17 cellular contexts compared by ENCODE assay signal in the genomic region with DNA sequence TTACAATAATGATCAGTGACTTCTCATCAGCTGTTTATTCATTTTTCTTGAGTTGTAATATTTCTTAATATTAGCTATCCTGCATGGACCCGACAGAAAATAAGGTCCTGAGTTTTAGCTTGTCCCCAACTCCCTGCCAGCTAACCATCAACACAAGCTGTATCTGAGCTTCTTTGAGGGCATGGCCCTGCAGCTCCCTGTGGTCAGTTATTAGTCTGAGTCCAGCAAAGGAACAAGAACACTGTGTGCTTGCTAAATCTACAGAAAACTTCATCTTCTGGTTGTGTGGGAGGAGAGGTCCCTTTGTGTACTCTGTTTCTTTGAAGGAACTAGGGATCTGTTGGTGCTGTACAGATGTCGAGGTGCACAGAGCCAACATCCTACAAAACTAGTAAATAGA.
DNase-seq lines count a peak whose midpoint lies in the region; ATAC-seq and TF ChIP-seq lines count a peak whose summit lies in the region.
"Had no signal": no experiment of that assay in that cellular context is flagged by ENCODE, and none has a peak within 500 bp of the region (broad histone marks: within the 10 kb centered on the region; RNA-seq: fewer than 3 reads in every experiment).

No MANE protein-coding gene starts in this region.

- peak overlapping the region; percentile 10 to 69 (median 11) for H3K27ac Mint-ChIP-seq in nephron
- no peak overlapping the region for H3K27ac Mint-ChIP-seq in stimulated activated naive B cell treated with anti-CD40 and anti-IgM and Interleukin-4, amounts not matched to agents 10 μg/mL and 1 μg/mL and 100 μg/mL, for 72 hours
- H3K27ac Mint-ChIP-seq: activated CD8-positive, alpha-beta T cell treated with anti-CD3 and anti-CD28 coated beads for 36 hours; activated T-helper 17 cell treated with anti-CD3 and anti-CD28 coated beads, Interleukin-2, amount 50 U/mL, for 72 hours had no signal

- DNase-seq in astrocyte of the hippocampus (ENCODE audit: low read depth, low spot score) (peak; percentile 22), fibroblast of villous mesenchyme (ENCODE audit: low read depth) (peak; percentile 35), tibial artery (peak; percentile 82 to 84), OCI-M2 (lab: John Stamatoyannopoulos, UW; ENCODE audit: unreplicated experiment) (no peak), inferior parietal cortex (ENCODE audit: extremely low spot score) (no peak), GM19240 (ENCODE audit: insufficient read length, low spot score) (no peak)
- DNase-seq in stimulated activated naive B cell treated with anti-CD40 and anti-IgM and Interleukin-4, amounts not matched to agents 10 μg/mL and 1 μg/mL and 100 μg/mL, for 72 hours: no peak
- DNase-seq: activated CD8-positive, alpha-beta T cell treated with anti-CD3 and anti-CD28 coated beads for 36 hours; DMS 273 treated with DMSO at 0.1 percent for 48 hours; effector CD4-positive, alpha-beta T cell; NCI-H1694; NCI-H446 treated with DMSO at 0.1 percent for 48 hours; stimulated activated CD4-positive, alpha-beta T cell treated with anti-CD3 and anti-CD28 coated beads, Interleukin-1b, Interleukin-23, amount 100 ng/mL, for 48 hours had no signal

- H3K27me3 ChIP-seq in tibial artery: no peaks in the 10 kb centered on the region
- H3K27me3 ChIP-seq: BLaER1 had no signal

- peak overlapping the region; percentile 49 to 50 for H3K27ac ChIP-seq in tibial artery
- H3K27ac ChIP-seq: BLaER1 had no signal

- H3K9me3 Mint-ChIP-seq in nephron: no peaks in the 10 kb centered on the region
- no peaks in the 10 kb centered on the region for H3K9me3 Mint-ChIP-seq in stimulated activated naive B cell treated with anti-CD40 and anti-IgM and Interleukin-4, amounts not matched to agents 10 μg/mL and 1 μg/mL and 100 μg/mL, for 72 hours
- H3K9me3 Mint-ChIP-seq: activated CD8-positive, alpha-beta T cell treated with anti-CD3 and anti-CD28 coated beads for 36 hours; activated T-helper 17 cell treated with anti-CD3 and anti-CD28 coated beads, Interleukin-2, amount 50 U/mL, for 72 hours had no signal

- ATAC-seq in stimulated activated naive B cell treated with anti-CD40 and anti-IgM and Interleukin-4, amounts not matched to agents 10 μg/mL and 1 μg/mL and 100 μg/mL, for 72 hours (replicated peaks): no peak
- ATAC-seq: activated CD8-positive, alpha-beta T cell treated with anti-CD3 and anti-CD28 coated beads for 36 hours; activated T-helper 17 cell treated with anti-CD3 and anti-CD28 coated beads, Interleukin-2, amount 50 U/mL, for 72 hours had no signal

- no peaks in the 10 kb centered on the region for H3K9me3 ChIP-seq in tibial artery
- H3K9me3 ChIP-seq: BLaER1, prostate gland had no signal

- H3K27me3 Mint-ChIP-seq in nephron (ENCODE audit: low read depth): no peaks in the 10 kb centered on the region
- no peaks in the 10 kb centered on the region for H3K27me3 Mint-ChIP-seq in stimulated activated naive B cell treated with anti-CD40 and anti-IgM and Interleukin-4, amounts not matched to agents 10 μg/mL and 1 μg/mL and 100 μg/mL, for 72 hours

- peaks cover 40% of the 10 kb centered on the region for H3K4me1 Mint-ChIP-seq in nephron
- no peaks in the 10 kb centered on the region for H3K4me1 Mint-ChIP-seq in stimulated activated naive B cell treated with anti-CD40 and anti-IgM and Interleukin-4, amounts not matched to agents 10 μg/mL and 1 μg/mL and 100 μg/mL, for 72 hours
- H3K4me1 Mint-ChIP-seq: activated T-helper 17 cell treated with anti-CD3 and anti-CD28 coated beads, Interleukin-2, amount 50 U/mL, for 72 hours had no signal

- H3K36me3 Mint-ChIP-seq in nephron (ENCODE audit: low read depth): no peaks in the 10 kb centered on the region
- no peaks in the 10 kb centered on the region for H3K36me3 Mint-ChIP-seq in stimulated activated naive B cell treated with anti-CD40 and anti-IgM and Interleukin-4, amounts not matched to agents 10 μg/mL and 1 μg/mL and 100 μg/mL, for 72 hours

- H3K4me3 ChIP-seq in fibroblast of villous mesenchyme (ENCODE audit: low read depth, low read length) (no peak overlapping the region), tibial artery (no peak overlapping the region)
- H3K4me3 ChIP-seq: BLaER1, prostate gland had no signal

- no peak overlapping the region for H3K4me3 Mint-ChIP-seq in nephron
- no peak overlapping the region for H3K4me3 Mint-ChIP-seq in stimulated activated naive B cell treated with anti-CD40 and anti-IgM and Interleukin-4, amounts not matched to agents 10 μg/mL and 1 μg/mL and 100 μg/mL, for 72 hours
- H3K4me3 Mint-ChIP-seq: activated CD8-positive, alpha-beta T cell treated with anti-CD3 and anti-CD28 coated beads for 36 hours; activated T-helper 17 cell treated with anti-CD3 and anti-CD28 coated beads, Interleukin-2, amount 50 U/mL, for 72 hours had no signal

- intact Hi-C loops in tibial artery (cut with DNase I; ENCODE audit: low total_unique reads): no loop called here

- H3K36me3 ChIP-seq in tibial artery: no peaks in the 10 kb centered on the region
- H3K36me3 ChIP-seq: BLaER1, prostate gland had no signal

- H3K4me1 ChIP-seq in tibial artery: peaks cover 0 to 4% (median 1%) of the 10 kb centered on the region in 4 donors
- H3K4me1 ChIP-seq: BLaER1, prostate gland had no signal

- TF ChIP-seq CTCF in fibroblast of villous mesenchyme (IDR thresholded peaks at IDR 0.05; ENCODE audit: insufficient read depth, low read depth, low read length) (no peak), nephron (IDR thresholded peaks at IDR 0.05; ENCODE audit: unreplicated experiment in 3 of 3) (no peak), tibial artery (IDR thresholded peaks at IDR 0.05) (no peak)

Comparison
In these comparisons a context has a peak if more than half of its experiments do, and no peak if none do; other contexts are left out.
1. DNase-seq: peak in astrocyte of the hippocampus (single experiment), fibroblast of villous mesenchyme (single experiment) and tibial artery (2 of 2); none in stimulated activated naive B cell treated with anti-CD40 and anti-IgM and Interleukin-4, amounts not matched to agents 10 μg/mL and 1 μg/mL and 100 μg/mL, for 72 hours (single experiment), OCI-M2 (single experiment), inferior parietal cortex (single experiment) and GM19240 (single experiment).